2 cellular contexts compared by ENCODE assay signal in genomic region chr11:126630893-126631292, GRCh38.
TF ChIP-seq lines count a peak whose summit lies in the region.

No MANE protein-coding gene starts in this region.

TF ChIP-seq in GM12878, 131 proteins besides CTCF, POLR2A, EP300 and RAD21 (continued from another document):
- TF ChIP-seq, protein P1, sequence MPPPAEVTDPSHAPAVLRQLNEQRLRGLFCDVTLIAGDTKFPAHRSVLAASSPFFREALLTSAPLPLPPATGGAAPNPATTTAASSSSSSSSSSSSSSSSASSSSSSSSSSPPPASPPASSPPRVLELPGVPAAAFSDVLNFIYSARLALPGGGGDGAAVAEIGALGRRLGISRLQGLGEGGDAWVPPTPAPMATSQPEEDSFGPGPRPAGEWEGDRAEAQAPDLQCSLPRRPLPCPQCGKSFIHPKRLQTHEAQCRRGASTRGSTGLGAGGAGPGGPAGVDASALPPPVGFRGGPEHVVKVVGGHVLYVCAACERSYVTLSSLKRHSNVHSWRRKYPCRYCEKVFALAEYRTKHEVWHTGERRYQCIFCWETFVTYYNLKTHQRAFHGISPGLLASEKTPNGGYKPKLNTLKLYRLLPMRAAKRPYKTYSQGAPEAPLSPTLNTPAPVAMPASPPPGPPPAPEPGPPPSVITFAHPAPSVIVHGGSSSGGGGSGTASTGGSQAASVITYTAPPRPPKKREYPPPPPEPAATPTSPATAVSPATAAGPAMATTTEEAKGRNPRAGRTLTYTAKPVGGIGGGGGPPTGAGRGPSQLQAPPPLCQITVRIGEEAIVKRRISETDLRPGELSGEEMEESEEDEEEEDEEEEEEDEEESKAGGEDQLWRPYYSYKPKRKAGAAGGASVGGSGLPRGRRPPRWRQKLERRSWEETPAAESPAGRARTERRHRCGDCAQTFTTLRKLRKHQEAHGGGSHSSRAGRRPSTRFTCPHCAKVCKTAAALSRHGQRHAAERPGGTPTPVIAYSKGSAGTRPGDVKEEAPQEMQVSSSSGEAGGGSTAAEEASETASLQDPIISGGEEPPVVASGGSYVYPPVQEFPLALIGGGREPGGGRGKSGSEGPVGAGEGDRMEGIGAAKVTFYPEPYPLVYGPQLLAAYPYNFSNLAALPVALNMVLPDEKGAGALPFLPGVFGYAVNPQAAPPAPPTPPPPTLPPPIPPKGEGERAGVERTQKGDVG (CRISPR knock-in tag; IDR thresholded peaks at IDR 0.05) = no peak
- TF ChIP-seq CBX5 (IDR thresholded peaks at IDR 0.05; ENCODE audit: low read depth) (no peak), GATAD2B (conservative IDR thresholded peaks at IDR 0.05; ENCODE audit: low read depth) (no peak), ZNF24 (IDR thresholded peaks at IDR 0.05) (peak; percentile 83), CBFB (IDR thresholded peaks at IDR 0.05; ENCODE audit: low read depth) (no peak), SREBF2 (IDR thresholded peaks at IDR 0.05; ENCODE audit: low read length) (no peak)

TF ChIP-seq in neural cell, 6 proteins besides CTCF, POLR2A, EP300 and RAD21:
- TF ChIP-seq REST (IDR thresholded peaks at IDR 0.05; ENCODE audit: borderline replicate concordance) = no peak
- no peak for TF ChIP-seq MXI1 (conservative IDR thresholded peaks at IDR 0.05; ENCODE audit: poor library complexity, severe bottlenecking)
- no peak for TF ChIP-seq TAF1 (IDR thresholded peaks at IDR 0.05; ENCODE audit: low read depth)
- TF ChIP-seq POLR2AphosphoS5 (IDR thresholded peaks at IDR 0.05) = no peak
- TF ChIP-seq EZH2 (IDR thresholded peaks at IDR 0.05; ENCODE audit: borderline replicate concordance, insufficient read depth, low read length, poor library complexity, severe bottlenecking) = no peak
- TF ChIP-seq SMC3 (conservative IDR thresholded peaks at IDR 0.05; ENCODE audit: poor library complexity) = no peak
